In genomic region chr15:51829360-51830278, GRCh38 we compare ENCODE assay signal across 8 cellular contexts. TPM values are rescaled to one million over a fixed set of nuclear protein-coding genes. Genes with fewer than 3 reads are reported as not detected.
DNase-seq lines count a peak whose midpoint lies in the region; ATAC-seq and TF ChIP-seq lines count a peak whose summit lies in the region.

TMOD3 (plus strand) TSS chr15:51829653; CDS start chr15:51862885, 33,232 bp downstream.

- H3K4me1 Mint-ChIP-seq in activated CD4-positive, alpha-beta T cell treated with anti-CD3 and anti-CD28 coated beads, Interleukin-2, amount 10 ng/mL, durations not matched to agents 24 days and 14 days = peaks cover 36% of the 10 kb centered on the region

- intact Hi-C loops in activated CD4-positive, alpha-beta T cell treated with anti-CD3 and anti-CD28 coated beads, Interleukin-2, amount 10 ng/mL, durations not matched to agents 24 days and 14 days (cut with micrococcal nuclease) = loop anchor here (1.0 to 5.0 kb wide), 4 partner anchors 35 to 348 kb away; partner anchors contain the start of gene LYSMD2

- H3K27ac Mint-ChIP-seq in activated CD4-positive, alpha-beta T cell treated with anti-CD3 and anti-CD28 coated beads, Interleukin-2, amount 10 ng/mL, durations not matched to agents 24 days and 14 days = peak within 1 kb of the TSS; percentile 96

- DNase-seq in AG20443 (ENCODE audit: low spot score) (peak; percentile 99), NCI-H510A (lab: John Stamatoyannopoulos, UW) (peak; percentile 52), coronary artery (ENCODE audit: low spot score) (peak; percentile 93)
- peak; percentile 97 for DNase-seq in activated CD4-positive, alpha-beta T cell treated with anti-CD3 and anti-CD28 coated beads, Interleukin-2, amount 10 ng/mL, durations not matched to agents 24 days and 14 days
- DNase-seq in stimulated activated CD4-positive, alpha-beta T cell treated with anti-CD3 and anti-CD28 coated beads, Interleukin-1b, Interleukin-23, amount 100 ng/mL, for 24 hours (ENCODE audit: low read depth in 4 of 4, low spot score in 1 of 4) = peak; percentile 77 to 87 (median 80)

- peaks cover 22% of the 10 kb centered on the region for H3K27me3 Mint-ChIP-seq in activated CD4-positive, alpha-beta T cell treated with anti-CD3 and anti-CD28 coated beads, Interleukin-2, amount 10 ng/mL, durations not matched to agents 24 days and 14 days

- peak within 1 kb of the TSS; percentile 98 for H3K4me3 Mint-ChIP-seq in activated CD4-positive, alpha-beta T cell treated with anti-CD3 and anti-CD28 coated beads, Interleukin-2, amount 10 ng/mL, durations not matched to agents 24 days and 14 days

- ATAC-seq in GM19035 (IDR thresholded peaks at IDR 0.05; ENCODE audit: unreplicated experiment) = peak; percentile 87
- peak; percentile 84 for ATAC-seq in HG03342 (IDR thresholded peaks at IDR 0.05; ENCODE audit: unreplicated experiment)

- H3K4me3 ChIP-seq in coronary artery = peak within 1 kb of the TSS; percentile 98

- H3K27me3 ChIP-seq in layer of hippocampus (ENCODE audit: control insufficient read depth, insufficient read depth, low read length) = no peaks in the 10 kb centered on the region

- TF ChIP-seq CTCF in coronary artery (IDR thresholded peaks at IDR 0.05) = no peak

- H3K9me3 Mint-ChIP-seq in activated CD4-positive, alpha-beta T cell treated with anti-CD3 and anti-CD28 coated beads, Interleukin-2, amount 10 ng/mL, durations not matched to agents 24 days and 14 days = no peaks in the 10 kb centered on the region

- H3K36me3 Mint-ChIP-seq in activated CD4-positive, alpha-beta T cell treated with anti-CD3 and anti-CD28 coated beads, Interleukin-2, amount 10 ng/mL, durations not matched to agents 24 days and 14 days (ENCODE audit: low read depth) = peaks cover 9% of the 10 kb centered on the region

- peak within 1 kb of the TSS; percentile 82 to 98 for H3K27ac ChIP-seq in coronary artery
- peak within 1 kb of the TSS; percentile 75 for H3K27ac ChIP-seq in layer of hippocampus (ENCODE audit: low read depth, low read length)

RNA-seq across cellular contexts. Expression of gene TMOD3, which starts in this region (rescaled TPM):
- total RNA-seq in activated CD4-positive, alpha-beta T cell treated with anti-CD3 and anti-CD28 coated beads, Interleukin-2, amount 10 ng/mL, durations not matched to agents 24 days and 14 days = 60.8 and 66.6 TPM in 2 replicates

Comparison
In these comparisons a context has a peak if more than half of its experiments do, and no peak if none do; other contexts are left out.
1. Peak in every context shown above with its lines: DNase-seq, ATAC-seq, H3K4me3 ChIP-seq and H3K27ac ChIP-seq.